Comparison of ENCODE assay signal across 1 cellular context in the genomic region with DNA sequence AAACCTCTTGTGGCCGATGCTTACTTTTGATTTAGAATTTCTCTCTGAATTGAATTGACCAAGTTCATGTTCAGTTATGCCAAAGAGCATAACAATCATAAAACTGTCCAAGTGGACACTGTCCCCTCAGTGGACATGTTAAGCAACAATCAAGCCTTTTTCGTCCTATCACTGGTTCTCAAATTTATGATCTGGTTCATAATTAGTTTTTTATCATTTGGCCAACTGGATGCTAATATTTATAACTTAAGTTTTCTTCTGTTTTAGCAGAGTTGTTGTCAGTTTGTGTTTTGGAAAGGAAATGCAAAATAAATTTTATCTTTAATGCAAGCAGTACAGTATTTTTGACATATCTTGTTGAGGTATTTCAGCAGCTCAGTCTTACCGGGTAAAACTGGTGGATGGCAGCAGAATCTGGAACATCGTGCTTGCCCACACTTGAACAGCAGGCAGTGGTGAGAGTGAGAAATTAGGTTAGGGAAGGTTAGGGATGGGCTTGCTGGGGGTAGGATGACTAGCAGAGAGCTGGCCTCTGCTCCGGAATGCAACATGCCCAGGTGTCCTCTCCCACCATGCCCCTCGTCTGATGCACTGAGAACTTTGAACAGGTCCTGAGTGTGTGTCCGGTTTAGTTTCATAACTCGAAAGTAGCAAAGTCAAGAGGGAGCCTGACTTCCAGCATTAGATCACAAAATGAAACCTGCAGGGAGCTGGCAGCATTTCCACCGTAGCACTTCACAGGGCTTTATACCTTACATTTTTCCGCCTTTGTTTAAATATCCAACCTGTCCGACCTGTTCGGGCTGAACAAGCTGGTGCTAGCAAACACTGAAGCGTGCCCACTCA.
TF ChIP-seq lines count a peak whose summit lies in the region.

No MANE protein-coding gene starts in this region.

TF ChIP-seq in HepG2, 621 proteins besides CTCF, POLR2A, EP300 and RAD21 (continued from another document and continues in another):
- TF ChIP-seq ZHX1 (CRISPR knock-in tag; IDR thresholded peaks at IDR 0.05; ENCODE audit: low read depth) (no peak), SUZ12 (IDR thresholded peaks at IDR 0.05; ENCODE audit: low read depth, low read length) (no peak), GATAD1 (CRISPR knock-in tag; IDR thresholded peaks at IDR 0.05) (no peak), ZBTB7A (CRISPR knock-in tag; IDR thresholded peaks at IDR 0.05) (no peak), ZNF839 (CRISPR knock-in tag; IDR thresholded peaks at IDR 0.05; ENCODE audit: borderline replicate concordance) (no peak), ZNF558 (CRISPR knock-in tag; IDR thresholded peaks at IDR 0.05; ENCODE audit: borderline replicate concordance) (no peak), STAT5B (CRISPR knock-in tag; IDR thresholded peaks at IDR 0.05) (no peak), ZBTB8A (CRISPR knock-in tag; IDR thresholded peaks at IDR 0.05; ENCODE audit: borderline replicate concordance, low read depth) (no peak), ZNF891 (CRISPR knock-in tag; IDR thresholded peaks at IDR 0.05) (no peak), ZBTB33 (CRISPR knock-in tag; IDR thresholded peaks at IDR 0.05) (0 out of 2 replicates have a peak, but pooled peaks have one; percentile 39), ZNF224 (CRISPR knock-in tag; IDR thresholded peaks at IDR 0.05) (no peak), ZNF773 (CRISPR knock-in tag; IDR thresholded peaks at IDR 0.05; ENCODE audit: borderline replicate concordance) (no peak), ZFP36 (IDR thresholded peaks at IDR 0.05; ENCODE audit: borderline replicate concordance, low read depth, low read length, partially characterized antibody) (no peak), REL (CRISPR knock-in tag; conservative IDR thresholded peaks at IDR 0.05) (no peak), ZNF451 (CRISPR knock-in tag; IDR thresholded peaks at IDR 0.05) (0 out of 2 replicates have a peak, but pooled peaks have one; percentile 69), BCLAF1 (IDR thresholded peaks at IDR 0.05) (no peak), ELF1 (CRISPR knock-in tag; IDR thresholded peaks at IDR 0.05) (peak; percentile 43; the same call in 1 of the 2 replicates), ZNF503 (CRISPR knock-in tag; IDR thresholded peaks at IDR 0.05) (no peak), YEATS2 (CRISPR knock-in tag; IDR thresholded peaks at IDR 0.05; ENCODE audit: borderline replicate concordance) (no peak), ZNF749 (CRISPR knock-in tag; IDR thresholded peaks at IDR 0.05; ENCODE audit: borderline replicate concordance) (no peak), ZFP36L1 (CRISPR knock-in tag; IDR thresholded peaks at IDR 0.05) (no peak), ATRX (CRISPR knock-in tag; IDR thresholded peaks at IDR 0.05; ENCODE audit: borderline replicate concordance) (no peak), PCBP2 (optimal IDR thresholded peaks at IDR 0.05; ENCODE audit: low read depth, low read length, poor library complexity, severe bottlenecking) (no peak), ATF5 (CRISPR knock-in tag; IDR thresholded peaks at IDR 0.05; ENCODE audit: low read depth) (no peak), ZNF772 (CRISPR knock-in tag; IDR thresholded peaks at IDR 0.05) (no peak), ZNF264 (CRISPR knock-in tag; IDR thresholded peaks at IDR 0.05) (peak; percentile 60; the same call in 1 of the 2 replicates)
- TF ChIP-seq, protein P1, sequence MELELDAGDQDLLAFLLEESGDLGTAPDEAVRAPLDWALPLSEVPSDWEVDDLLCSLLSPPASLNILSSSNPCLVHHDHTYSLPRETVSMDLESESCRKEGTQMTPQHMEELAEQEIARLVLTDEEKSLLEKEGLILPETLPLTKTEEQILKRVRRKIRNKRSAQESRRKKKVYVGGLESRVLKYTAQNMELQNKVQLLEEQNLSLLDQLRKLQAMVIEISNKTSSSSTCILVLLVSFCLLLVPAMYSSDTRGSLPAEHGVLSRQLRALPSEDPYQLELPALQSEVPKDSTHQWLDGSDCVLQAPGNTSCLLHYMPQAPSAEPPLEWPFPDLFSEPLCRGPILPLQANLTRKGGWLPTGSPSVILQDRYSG (CRISPR knock-in tag; IDR thresholded peaks at IDR 0.05): no peak
- TF ChIP-seq, protein P2, sequence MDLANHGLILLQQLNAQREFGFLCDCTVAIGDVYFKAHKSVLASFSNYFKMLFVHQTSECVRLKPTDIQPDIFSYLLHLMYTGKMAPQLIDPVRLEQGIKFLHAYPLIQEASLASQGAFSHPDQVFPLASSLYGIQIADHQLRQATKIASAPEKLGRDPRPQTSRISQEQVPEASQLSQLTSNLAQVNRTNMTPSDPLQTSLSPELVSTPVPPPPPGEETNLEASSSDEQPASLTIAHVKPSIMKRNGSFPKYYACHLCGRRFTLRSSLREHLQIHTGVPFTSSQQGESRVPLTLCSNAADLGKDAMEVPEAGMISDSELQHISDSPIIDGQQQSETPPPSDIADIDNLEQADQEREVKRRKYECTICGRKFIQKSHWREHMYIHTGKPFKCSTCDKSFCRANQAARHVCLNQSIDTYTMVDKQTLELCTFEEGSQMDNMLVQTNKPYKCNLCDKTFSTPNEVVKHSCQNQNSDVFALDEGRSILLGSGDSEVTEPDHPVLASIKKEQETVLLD (CRISPR knock-in tag; IDR thresholded peaks at IDR 0.05; ENCODE audit: low read depth): no peak
- TF ChIP-seq, protein P3, sequence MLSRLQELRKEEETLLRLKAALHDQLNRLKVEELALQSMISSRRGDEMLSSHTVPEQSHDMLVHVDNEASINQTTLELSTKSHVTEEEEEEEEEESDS (CRISPR knock-in tag; IDR thresholded peaks at IDR 0.05; ENCODE audit: borderline replicate concordance): peak; percentile 30; the same call in 1 of the 2 replicates
- TF ChIP-seq, protein P4, sequence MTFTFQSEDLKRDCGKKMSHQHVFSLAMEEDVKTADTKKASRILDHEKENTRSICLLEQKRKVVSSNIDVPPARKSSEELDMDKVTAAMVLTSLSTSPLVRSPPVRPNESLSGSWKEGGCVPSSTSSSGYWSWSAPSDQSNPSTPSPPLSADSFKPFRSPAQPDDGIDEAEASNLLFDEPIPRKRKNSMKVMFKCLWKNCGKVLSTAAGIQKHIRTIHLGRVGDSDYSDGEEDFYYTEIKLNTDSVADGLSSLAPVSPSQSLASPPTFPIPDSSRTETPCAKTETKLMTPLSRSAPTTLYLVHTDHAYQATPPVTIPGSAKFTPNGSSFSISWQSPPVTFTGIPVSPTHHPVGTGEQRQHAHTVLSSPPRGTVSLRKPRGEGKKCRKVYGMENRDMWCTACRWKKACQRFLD (CRISPR knock-in tag; IDR thresholded peaks at IDR 0.05; ENCODE audit: borderline replicate concordance): no peak
- TF ChIP-seq, protein P5, sequence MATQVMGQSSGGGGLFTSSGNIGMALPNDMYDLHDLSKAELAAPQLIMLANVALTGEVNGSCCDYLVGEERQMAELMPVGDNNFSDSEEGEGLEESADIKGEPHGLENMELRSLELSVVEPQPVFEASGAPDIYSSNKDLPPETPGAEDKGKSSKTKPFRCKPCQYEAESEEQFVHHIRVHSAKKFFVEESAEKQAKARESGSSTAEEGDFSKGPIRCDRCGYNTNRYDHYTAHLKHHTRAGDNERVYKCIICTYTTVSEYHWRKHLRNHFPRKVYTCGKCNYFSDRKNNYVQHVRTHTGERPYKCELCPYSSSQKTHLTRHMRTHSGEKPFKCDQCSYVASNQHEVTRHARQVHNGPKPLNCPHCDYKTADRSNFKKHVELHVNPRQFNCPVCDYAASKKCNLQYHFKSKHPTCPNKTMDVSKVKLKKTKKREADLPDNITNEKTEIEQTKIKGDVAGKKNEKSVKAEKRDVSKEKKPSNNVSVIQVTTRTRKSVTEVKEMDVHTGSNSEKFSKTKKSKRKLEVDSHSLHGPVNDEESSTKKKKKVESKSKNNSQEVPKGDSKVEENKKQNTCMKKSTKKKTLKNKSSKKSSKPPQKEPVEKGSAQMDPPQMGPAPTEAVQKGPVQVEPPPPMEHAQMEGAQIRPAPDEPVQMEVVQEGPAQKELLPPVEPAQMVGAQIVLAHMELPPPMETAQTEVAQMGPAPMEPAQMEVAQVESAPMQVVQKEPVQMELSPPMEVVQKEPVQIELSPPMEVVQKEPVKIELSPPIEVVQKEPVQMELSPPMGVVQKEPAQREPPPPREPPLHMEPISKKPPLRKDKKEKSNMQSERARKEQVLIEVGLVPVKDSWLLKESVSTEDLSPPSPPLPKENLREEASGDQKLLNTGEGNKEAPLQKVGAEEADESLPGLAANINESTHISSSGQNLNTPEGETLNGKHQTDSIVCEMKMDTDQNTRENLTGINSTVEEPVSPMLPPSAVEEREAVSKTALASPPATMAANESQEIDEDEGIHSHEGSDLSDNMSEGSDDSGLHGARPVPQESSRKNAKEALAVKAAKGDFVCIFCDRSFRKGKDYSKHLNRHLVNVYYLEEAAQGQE (IDR thresholded peaks at IDR 0.05; ENCODE audit: borderline replicate concordance in 1 of 2, low read depth in 1 of 2, low read length in 2 of 2): no peak; a peak in 1 of 4 replicates
